ENCODE assay signal across 24 cellular contexts in the genomic region with DNA sequence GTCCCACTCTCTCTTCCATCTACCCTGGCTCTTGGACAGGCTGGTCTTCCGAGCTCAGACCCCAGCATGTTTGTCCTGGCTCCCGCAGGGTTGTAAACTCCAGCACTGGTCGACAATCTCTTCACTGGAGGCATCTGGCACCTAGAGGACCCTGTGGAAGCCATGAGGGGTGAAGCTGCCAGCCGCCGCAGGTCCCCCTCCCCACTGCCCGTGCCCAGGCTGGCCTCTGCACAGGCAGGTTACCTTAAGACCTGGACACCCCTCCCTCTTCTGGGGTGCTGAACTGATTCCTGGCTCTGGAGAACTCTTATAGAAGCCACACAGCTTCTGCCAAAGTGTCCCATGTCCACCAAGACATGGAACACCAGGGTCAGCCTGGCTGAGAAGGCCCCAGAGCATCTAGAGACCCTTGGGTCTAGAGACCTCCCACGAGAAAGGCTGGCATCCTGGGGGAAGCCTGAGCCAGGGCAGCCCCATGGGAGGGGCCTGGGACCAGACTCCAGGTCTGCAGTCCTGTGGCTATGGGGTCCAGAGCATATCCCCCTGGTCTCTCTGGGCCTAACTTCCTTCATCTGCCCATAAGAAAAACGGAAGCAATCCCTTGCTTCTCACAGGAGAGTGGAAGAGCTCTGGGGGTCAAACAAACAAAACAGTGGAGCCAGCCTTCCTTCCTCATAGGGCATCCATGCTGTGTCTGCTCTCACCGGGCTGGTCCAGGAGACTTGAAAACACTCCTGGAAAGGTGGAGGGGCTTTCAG. TPM values are rescaled to one million over a fixed set of nuclear protein-coding genes. Genes with fewer than 3 reads are reported as not detected.
DNase-seq lines count a peak whose midpoint lies in the region; ATAC-seq, FAIRE-seq and TF ChIP-seq lines count a peak whose summit lies in the region.
"Had no signal": no experiment of that assay in that cellular context is flagged by ENCODE, and none has a peak within 500 bp of the region (broad histone marks: within the 10 kb centered on the region; RNA-seq: fewer than 3 reads in every experiment).

No MANE protein-coding gene starts in this region.

- no peak overlapping the region for H3K9ac ChIP-seq in IMR-90 (ENCODE audit: low read depth, low read length)
- no peak overlapping the region for H3K9ac ChIP-seq in trophoblast cell (ENCODE audit: low read length)
- H3K9ac ChIP-seq: BLaER1 treated with 17β-estradiol and CSF1 and Interleukin-3, amounts not matched to agents 10 nM and 100 nM; KMS-11 had no signal

- no peaks in the 10 kb centered on the region for H3K9me2 ChIP-seq in PC-9 (ENCODE audit: insufficient read depth)

- H2AK9ac ChIP-seq in IMR-90 (replicated peaks; ENCODE audit: low read depth, low read length, poor library complexity) = no peak overlapping the region

- intact Hi-C loops in IMR-90 (cut with micrococcal nuclease) (no loop called here), PC-9 (cut with micrococcal nuclease; ENCODE audit: unreplicated experiment) (no loop called here), breast epithelium (cut with DNase I; ENCODE audit: low total_unique reads) (no loop called here)

- no peaks in the 10 kb centered on the region for H3K9me3 ChIP-seq in IMR-90 (ENCODE audit: control insufficient read depth, insufficient read depth, low read length)
- no peaks in the 10 kb centered on the region for H3K9me3 ChIP-seq in PC-9 (ENCODE audit: insufficient read depth, low read depth)
- H3K9me3 ChIP-seq in WERI-Rb-1 (ENCODE audit: severe bottlenecking) = no peaks in the 10 kb centered on the region
- H3K9me3 ChIP-seq in trophoblast cell (ENCODE audit: insufficient read depth, low read depth, low read length) = no peaks in the 10 kb centered on the region
- H3K9me3 ChIP-seq in breast epithelium = no peaks in the 10 kb centered on the region
- H3K9me3 ChIP-seq: BLaER1 treated with 17β-estradiol and CSF1 and Interleukin-3, amounts not matched to agents 10 nM and 100 nM; Caco-2 had no signal

- 40% methylated on average over 3 of the region's 9 CpGs; no CpG with 5 or more reads in 1 of the 2 experiments for WGBS in IMR-90 (ENCODE audit: extremely low coverage in 2 of 2, insufficient read length in 1 of 2), 2 experiments
- WGBS in trophoblast cell (ENCODE audit: extremely low coverage, insufficient coverage, insufficient read length) = no CpG with 5 or more reads among the region's 9 CpGs

- H2BK15ac ChIP-seq in IMR-90 (ENCODE audit: low read depth, low read length) = no peak overlapping the region

- no peak overlapping the region for H4K8ac ChIP-seq in IMR-90 (ENCODE audit: low read depth in 2 of 2, low read length in 2 of 2)
- peak overlapping the region; percentile 84 for H4K8ac ChIP-seq in trophoblast cell (ENCODE audit: low read depth, low read length)

- POLR2A ChIA-PET in IMR-90 (lab: Charles Lee; ENCODE audit: unreplicated experiment) = no interaction called here
- POLR2A ChIA-PET in PC-9 (lab: Charles Lee; ENCODE audit: unreplicated experiment) = no interaction called here

- ATAC-seq in IMR-90 (ENCODE audit: low read depth) (no peak), HG03025 (IDR thresholded peaks at IDR 0.05; ENCODE audit: low FRiP score, unreplicated experiment) (no peak), HG03097 (IDR thresholded peaks at IDR 0.05; ENCODE audit: low FRiP score, unreplicated experiment) (no peak)

- H3K9me1 ChIP-seq in IMR-90 (ENCODE audit: insufficient read depth, low read length) = no peaks in the 10 kb centered on the region

- no peak overlapping the region for H4K5ac ChIP-seq in IMR-90 (ENCODE audit: low read depth, low read length)

- no TSS peak for BruUV-seq in IMR-90 (replicated peaks; lab: Mats Ljungman, UMichigan)
- no TSS peak for BruUV-seq in PC-9 (replicated peaks; lab: Mats Ljungman, UMichigan)

- CTCF ChIA-PET in IMR-90 (lab: Yijun Ruan, JAX) = no interaction called here
- CTCF ChIA-PET in PC-9 (lab: Charles Lee) = no interaction called here

- no peak overlapping the region for H2BK20ac ChIP-seq in IMR-90 (ENCODE audit: low read depth, low read length)

- TF ChIP-seq RAD21 in IMR-90 (IDR thresholded peaks at IDR 0.05; ENCODE audit: low read length) = no peak

- H3K4me3 ChIP-seq in IMR-90 (ENCODE audit: insufficient read depth, low read depth, low read length) (no peak overlapping the region), PC-9 (no peak overlapping the region), WERI-Rb-1 (ENCODE audit: low read depth, low read length) (no peak overlapping the region), trophoblast cell (ENCODE audit: low read depth, low read length) (no peak overlapping the region), breast epithelium (no peak overlapping the region)
- H3K4me3 ChIP-seq: BLaER1 treated with 17β-estradiol and CSF1 and Interleukin-3, amounts not matched to agents 10 nM and 100 nM; SK-N-MC had no signal

- dilution Hi-C loops in IMR-90 (cut with HindIII; ENCODE audit: low sequenced_read_pairs, unreplicated experiment) = no loop called here

- H3K27me3 ChIP-seq in IMR-90 (ENCODE audit: control insufficient read depth, insufficient read depth, low read length) = peaks cover 15% of the 10 kb centered on the region
- H3K27me3 ChIP-seq in PC-9 (ENCODE audit: insufficient read depth, low read depth) = no peaks in the 10 kb centered on the region
- H3K27me3 ChIP-seq in WERI-Rb-1 (ENCODE audit: insufficient read depth, low read depth, severe bottlenecking) = no peaks in the 10 kb centered on the region
- H3K27me3 ChIP-seq in trophoblast cell (ENCODE audit: insufficient read depth, low read length) = no peaks in the 10 kb centered on the region
- H3K27me3 ChIP-seq in breast epithelium = no peaks in the 10 kb centered on the region
- H3K27me3 ChIP-seq: BLaER1 treated with 17β-estradiol and CSF1 and Interleukin-3, amounts not matched to agents 10 nM and 100 nM had no signal

- no peak overlapping the region for H3K18ac ChIP-seq in IMR-90 (ENCODE audit: low read depth, low read length)
- peak overlapping the region; percentile 73 for H3K18ac ChIP-seq in trophoblast cell (ENCODE audit: low read length)

- no peak overlapping the region for H3K56ac ChIP-seq in IMR-90 (ENCODE audit: extremely low read depth, insufficient read depth, low read length)

- H3K4me1 ChIP-seq in IMR-90 (ENCODE audit: control insufficient read depth, insufficient read depth, low read length) (no peaks in the 10 kb centered on the region; the same call in 1 of the 2 replicates), PC-9 (replicated peaks; ENCODE audit: insufficient read depth) (peaks cover 18% of the 10 kb centered on the region), trophoblast cell (ENCODE audit: control insufficient read depth in 1 of 2, insufficient read depth in 2 of 2, low read length in 2 of 2) (peaks cover 35 to 46% of the 10 kb centered on the region in 2 experiments), breast epithelium (no peaks in the 10 kb centered on the region)
- H3K4me1 ChIP-seq: Caco-2 had no signal

- H2BK5ac ChIP-seq in IMR-90 (ENCODE audit: low read depth, low read length, poor library complexity, severe bottlenecking) = no peak overlapping the region
- H2BK5ac ChIP-seq in trophoblast cell (ENCODE audit: low read depth, low read length, poor library complexity) = peak overlapping the region; percentile 90

- DNase-seq in IMR-90 (no peak), PC-9 (no peak), WERI-Rb-1 (no peak), trophoblast cell (no peak), urothelium cell line (ENCODE audit: low spot score) (no peak), breast epithelium (ENCODE audit: low spot score in 2 of 2) (no peak)
- DNase-seq: Caco-2; CD4-positive, alpha-beta memory T cell; DMS 273 treated with DMSO at 0.1 percent for 48 hours; GOT3; HCEC 1CT; NCI-H2081; NCI-H510A; NCI-H774; OCI-M1; SHP77 had no signal

- H3K36me3 ChIP-seq in IMR-90 (ENCODE audit: control insufficient read depth, insufficient read depth, low read length) = no peaks in the 10 kb centered on the region
- no peaks in the 10 kb centered on the region for H3K36me3 ChIP-seq in PC-9 (ENCODE audit: low read depth)
- H3K36me3 ChIP-seq in WERI-Rb-1 = peaks cover 9% of the 10 kb centered on the region
- H3K36me3 ChIP-seq in trophoblast cell (ENCODE audit: control insufficient read depth in 1 of 2, insufficient read depth in 2 of 2, low read length in 2 of 2) = no peaks in the 10 kb centered on the region
- H3K36me3 ChIP-seq in breast epithelium = no peaks in the 10 kb centered on the region
- H3K36me3 ChIP-seq: BLaER1 treated with 17β-estradiol and CSF1 and Interleukin-3, amounts not matched to agents 10 nM and 100 nM had no signal

- H2AK5ac ChIP-seq in IMR-90 (ENCODE audit: low read depth, low read length) (no peak overlapping the region), trophoblast cell (ENCODE audit: low read length) (peak overlapping the region; percentile 85)

- H2AFZ ChIP-seq in IMR-90 (replicated peaks; ENCODE audit: low read length, poor library complexity) (peak overlapping the region; percentile 2), PC-9 (no peak overlapping the region), trophoblast cell (ENCODE audit: insufficient read depth, low read length, poor library complexity) (no peak overlapping the region)

- peak overlapping the region; percentile 97 for H2BK12ac ChIP-seq in trophoblast cell (ENCODE audit: low read length)

- H4K12ac ChIP-seq in trophoblast cell (ENCODE audit: low read depth, low read length) = no peak overlapping the region

- TF ChIP-seq POLR2A in IMR-90 (IDR thresholded peaks at IDR 0.05; ENCODE audit: low read depth, low read length) = no peak
- TF ChIP-seq POLR2A in breast epithelium (IDR thresholded peaks at IDR 0.05) = no peak

- no peak overlapping the region for H4K91ac ChIP-seq in IMR-90 (ENCODE audit: insufficient read depth, low read depth, low read length)
- peak overlapping the region; percentile 99 for H4K91ac ChIP-seq in trophoblast cell (ENCODE audit: low read depth, low read length)

- in situ Hi-C loops in IMR-90 (cut with MboI; ENCODE audit: low sequenced_read_pairs) = loop anchor here (25.0 kb wide), 2 partner anchors 729 to 879 kb away; a partner anchor contains a TSS

- H3K79me1 ChIP-seq in IMR-90 (ENCODE audit: low read depth in 1 of 2, low read length in 2 of 2) = no peaks in the 10 kb centered on the region
- peaks cover 42% of the 10 kb centered on the region for H3K79me1 ChIP-seq in trophoblast cell (ENCODE audit: low read length)

- H2BK120ac ChIP-seq in IMR-90 (ENCODE audit: low read depth, low read length) = no peak overlapping the region
- peak overlapping the region; percentile 99 for H2BK120ac ChIP-seq in trophoblast cell (ENCODE audit: insufficient read depth, low read length, poor library complexity)

- TF ChIP-seq CTCF in IMR-90 (conservative IDR thresholded peaks at IDR 0.05; ENCODE audit: low read depth, low read length) = no peak
- TF ChIP-seq CTCF in PC-9 (conservative IDR thresholded peaks at IDR 0.05) = no peak
- TF ChIP-seq CTCF in WERI-Rb-1 (IDR thresholded peaks at IDR 0.05; ENCODE audit: low read depth, low read length) = no peak
- TF ChIP-seq CTCF in breast epithelium (IDR thresholded peaks at IDR 0.05) = no peak

- no peaks in the 10 kb centered on the region for H3K79me2 ChIP-seq in PC-9 (ENCODE audit: low read depth)
- peaks cover 10% of the 10 kb centered on the region for H3K79me2 ChIP-seq in trophoblast cell (ENCODE audit: control insufficient read depth, insufficient read depth, low read length, poor library complexity)

- H4K20me1 ChIP-seq in IMR-90 (ENCODE audit: insufficient read depth, low read length) = no peaks in the 10 kb centered on the region
- H4K20me1 ChIP-seq in PC-9 (ENCODE audit: insufficient read depth) = no peaks in the 10 kb centered on the region

- H3K4me2 ChIP-seq in IMR-90 (ENCODE audit: low read depth, low read length) (no peak overlapping the region), PC-9 (peak overlapping the region; percentile 76), trophoblast cell (ENCODE audit: low read length) (no peak overlapping the region)
- H3K4me2 ChIP-seq: BLaER1 treated with 17β-estradiol and CSF1 and Interleukin-3, amounts not matched to agents 10 nM and 100 nM; KMS-11 had no signal

- FAIRE-seq in urothelium cell line (lab: Jason Lieb, UNC) = no peak
- FAIRE-seq: GM12891, HTR-8/SVneo had no signal

- H3K27ac ChIP-seq in IMR-90 (ENCODE audit: insufficient read depth, low read length) (no peak overlapping the region), PC-9 (no peak overlapping the region), WERI-Rb-1 (peak overlapping the region; percentile 83), trophoblast cell (ENCODE audit: low read depth, low read length) (peak overlapping the region; percentile 71), breast epithelium (no peak overlapping the region)
- H3K27ac ChIP-seq: BLaER1 treated with 17β-estradiol and CSF1 and Interleukin-3, amounts not matched to agents 10 nM and 100 nM; KMS-11; SK-N-MC had no signal

- H3K4ac ChIP-seq in IMR-90 (ENCODE audit: low read depth, low read length) (no peak overlapping the region), trophoblast cell (ENCODE audit: low read depth, low read length) (peak overlapping the region; percentile 82)

- no peaks in the 10 kb centered on the region for H3F3A ChIP-seq in PC-9 (ENCODE audit: insufficient read depth, low read depth)

- H3K23ac ChIP-seq in IMR-90 (ENCODE audit: low read depth, low read length) (no peak overlapping the region), trophoblast cell (ENCODE audit: low read length) (no peak overlapping the region)

- H3K14ac ChIP-seq in IMR-90 (replicated peaks; ENCODE audit: low read depth, low read length) (no peak overlapping the region), trophoblast cell (ENCODE audit: low read length) (peak overlapping the region; percentile 87)

RNA-seq across cellular contexts. Expression of a gene that starts 30.6 kb away (rescaled TPM):
- total RNA-seq in IMR-90 (2012; rRNA removed) (not detected in 2 replicates), PC-9 (2021) (not detected in 2 replicates), breast epithelium (not detected)
- polyA plus RNA-seq in IMR-90 (2012; rRNA removed) = not detected in 2 replicates
- polyA plus RNA-seq in IMR-90 (2012; cell fraction: cytosol; rRNA removed) = not detected in 2 replicates
- not detected in 2 replicates for polyA plus RNA-seq in IMR-90 (2012; cell fraction: nucleus; rRNA removed; ENCODE audit: low replicate concordance)
- polyA plus RNA-seq in trophoblast cell (2013) = 9.5 and 10.1 TPM in 2 replicates
- total RNA-seq: Caco-2; CD4-positive, alpha-beta memory T cell; G401 had no signal
- polyA plus RNA-seq: CD4-positive, alpha-beta memory T cell had no signal

Comparison
In these comparisons a context has a peak if more than half of its experiments do, and no peak if none do; other contexts are left out.
1. H3K27ac ChIP-seq: peak in WERI-Rb-1 (single experiment) and trophoblast cell (single experiment); none in IMR-90 (single experiment), PC-9 (single experiment) and breast epithelium (0 of 2).